Comparison of ENCODE assay signal across 1 cellular context in the genomic region with DNA sequence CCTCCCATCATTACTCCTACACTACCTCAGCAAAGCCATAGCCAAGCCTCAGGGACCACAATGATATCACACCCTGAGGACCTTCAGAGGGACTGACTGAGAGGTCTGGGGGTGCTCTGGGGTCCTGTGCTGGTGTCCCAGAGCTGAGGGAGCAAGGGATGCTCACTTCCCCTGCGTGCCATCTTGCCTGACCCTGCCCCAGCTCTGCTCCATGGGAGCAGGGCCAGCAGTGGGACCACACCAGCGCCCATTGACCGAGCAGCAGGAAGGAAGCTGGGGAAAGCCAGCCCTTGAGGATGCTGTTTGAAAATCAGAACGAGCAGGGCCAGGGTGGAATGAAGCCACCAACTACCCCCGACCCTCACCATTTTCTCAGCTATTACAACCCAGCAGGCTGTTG.
TF ChIP-seq lines count a peak whose summit lies in the region.

No MANE protein-coding gene starts in this region.

TF ChIP-seq in IMR-90, 13 proteins besides CTCF, POLR2A, EP300 and RAD21:
- TF ChIP-seq MAFK (IDR thresholded peaks at IDR 0.05; ENCODE audit: low read depth, low read length) (no peak), CHD1 (IDR thresholded peaks at IDR 0.05; ENCODE audit: low read depth, low read length) (no peak), MXI1 (IDR thresholded peaks at IDR 0.05; ENCODE audit: borderline replicate concordance, low read depth, low read length) (no peak), NFE2L2 (IDR thresholded peaks at IDR 0.05; ENCODE audit: low read depth, low read length) (no peak), RFX5 (IDR thresholded peaks at IDR 0.05; ENCODE audit: low read depth, low read length) (no peak), SMC3 (IDR thresholded peaks at IDR 0.05; ENCODE audit: low read depth, low read length) (no peak), FOS (IDR thresholded peaks at IDR 0.05; ENCODE audit: low read depth, low read length) (no peak), BHLHE40 (IDR thresholded peaks at IDR 0.05; ENCODE audit: low read depth, low read length) (no peak), MAZ (IDR thresholded peaks at IDR 0.05; ENCODE audit: borderline replicate concordance, low read depth, low read length) (no peak)
- TF ChIP-seq, protein P1, sequence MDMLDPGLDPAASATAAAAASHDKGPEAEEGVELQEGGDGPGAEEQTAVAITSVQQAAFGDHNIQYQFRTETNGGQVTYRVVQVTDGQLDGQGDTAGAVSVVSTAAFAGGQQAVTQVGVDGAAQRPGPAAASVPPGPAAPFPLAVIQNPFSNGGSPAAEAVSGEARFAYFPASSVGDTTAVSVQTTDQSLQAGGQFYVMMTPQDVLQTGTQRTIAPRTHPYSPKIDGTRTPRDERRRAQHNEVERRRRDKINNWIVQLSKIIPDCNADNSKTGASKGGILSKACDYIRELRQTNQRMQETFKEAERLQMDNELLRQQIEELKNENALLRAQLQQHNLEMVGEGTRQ (IDR thresholded peaks at IDR 0.05; ENCODE audit: low read depth, low read length): no peak
- TF ChIP-seq, protein P2, sequence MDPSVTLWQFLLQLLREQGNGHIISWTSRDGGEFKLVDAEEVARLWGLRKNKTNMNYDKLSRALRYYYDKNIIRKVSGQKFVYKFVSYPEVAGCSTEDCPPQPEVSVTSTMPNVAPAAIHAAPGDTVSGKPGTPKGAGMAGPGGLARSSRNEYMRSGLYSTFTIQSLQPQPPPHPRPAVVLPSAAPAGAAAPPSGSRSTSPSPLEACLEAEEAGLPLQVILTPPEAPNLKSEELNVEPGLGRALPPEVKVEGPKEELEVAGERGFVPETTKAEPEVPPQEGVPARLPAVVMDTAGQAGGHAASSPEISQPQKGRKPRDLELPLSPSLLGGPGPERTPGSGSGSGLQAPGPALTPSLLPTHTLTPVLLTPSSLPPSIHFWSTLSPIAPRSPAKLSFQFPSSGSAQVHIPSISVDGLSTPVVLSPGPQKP (IDR thresholded peaks at IDR 0.05; ENCODE audit: borderline replicate concordance, low read depth, low read length): no peak
